In genomic region chr17:36931697-36932382, GRCh38 we compare ENCODE assay signal across 10 cellular contexts. TPM values are rescaled to one million over a fixed set of nuclear protein-coding genes. Genes with fewer than 3 reads are reported as not detected.
DNase-seq lines count a peak whose midpoint lies in the region; ATAC-seq, FAIRE-seq and TF ChIP-seq lines count a peak whose summit lies in the region.
"Had no signal": no experiment of that assay in that cellular context is flagged by ENCODE, and none has a peak within 500 bp of the region (broad histone marks: within the 10 kb centered on the region; RNA-seq: fewer than 3 reads in every experiment).

No MANE protein-coding gene starts in this region.

- no peaks in the 10 kb centered on the region for H3K36me3 Mint-ChIP-seq in CD8-positive, alpha-beta memory T cell
- H3K36me3 Mint-ChIP-seq in IgD-negative memory B cell = peaks cover 2% of the 10 kb centered on the region
- H3K36me3 Mint-ChIP-seq in nephron (ENCODE audit: low read depth) = no peaks in the 10 kb centered on the region

- H3K4me3 Mint-ChIP-seq in CD8-positive, alpha-beta memory T cell = peak overlapping the region; percentile 19 to 78 (median 68)
- H3K4me3 Mint-ChIP-seq in IgD-negative memory B cell (peak overlapping the region; percentile 54 to 91 (median 72)), nephron (peak overlapping the region; percentile 60 to 76 (median 65))

- peaks cover 83% of the 10 kb centered on the region for H3K27me3 ChIP-seq in CD8-positive, alpha-beta memory T cell (ENCODE audit: insufficient read depth, low read length, poor library complexity, severe bottlenecking)

- CTCF ChIA-PET in CD8-positive, alpha-beta memory T cell (lab: Charles Lee) = no interaction called here

- FAIRE-seq in GM12891 (lab: Jason Lieb, UNC) = no peak
- FAIRE-seq: endometrium had no signal

- peaks cover 77 to 91% of the 10 kb centered on the region in 2 donors for H3K27me3 Mint-ChIP-seq in CD8-positive, alpha-beta memory T cell
- peaks cover 69% of the 10 kb centered on the region for H3K27me3 Mint-ChIP-seq in IgD-negative memory B cell
- peaks cover 100% of the 10 kb centered on the region for H3K27me3 Mint-ChIP-seq in nephron (ENCODE audit: low read depth)

- H3K4me1 Mint-ChIP-seq in CD8-positive, alpha-beta memory T cell = peaks cover 49 to 67% (median 56%) of the 10 kb centered on the region in 3 donors
- H3K4me1 Mint-ChIP-seq in IgD-negative memory B cell = peaks cover 9 to 31% (median 30%) of the 10 kb centered on the region in 3 donors
- peaks cover 67% of the 10 kb centered on the region for H3K4me1 Mint-ChIP-seq in nephron

- DNase-seq in CD8-positive, alpha-beta memory T cell = no peak
- DNase-seq in cerebellum (ENCODE audit: low spot score) = peak; percentile 63
- DNase-seq in GM12891 (ENCODE audit: insufficient read length, low spot score) = no peak
- no peak for DNase-seq in NCI-H2081 treated with DMSO at 0.1 percent for 48 hours (lab: John Stamatoyannopoulos, UW)
- no peak for DNase-seq in HuH-7 (ENCODE audit: low spot score)

- no peak for ATAC-seq in HG02763 (IDR thresholded peaks at IDR 0.05; ENCODE audit: unreplicated experiment)

- H3K4me3 ChIP-seq in CD8-positive, alpha-beta memory T cell (ENCODE audit: low read length) = no peak overlapping the region

- H3K27ac ChIP-seq in CD8-positive, alpha-beta memory T cell (ENCODE audit: low read depth, low read length) = no peak overlapping the region
- H3K27ac ChIP-seq: HL-60 had no signal

- H3K36me3 ChIP-seq in CD8-positive, alpha-beta memory T cell (ENCODE audit: insufficient read depth, low read length) = no peaks in the 10 kb centered on the region

- peaks cover 0 to 2% (median 0%) of the 10 kb centered on the region in 5 donors for H3K9me3 Mint-ChIP-seq in CD8-positive, alpha-beta memory T cell
- H3K9me3 Mint-ChIP-seq in IgD-negative memory B cell (peaks cover 0 to 2% (median 0%) of the 10 kb centered on the region in 3 donors), nephron (peaks cover 3% of the 10 kb centered on the region)

- no peak for TF ChIP-seq CTCF in nephron (IDR thresholded peaks at IDR 0.05; ENCODE audit: unreplicated experiment in 3 of 3)

- H3K9me3 ChIP-seq in CD8-positive, alpha-beta memory T cell (ENCODE audit: low read length) = no peaks in the 10 kb centered on the region

- H3K4me1 ChIP-seq in CD8-positive, alpha-beta memory T cell (ENCODE audit: insufficient read depth, low read length) = peaks cover 48% of the 10 kb centered on the region

- H3K27ac Mint-ChIP-seq in CD8-positive, alpha-beta memory T cell = peak overlapping the region in 3 of 8 donors; percentile 11 to 66 (median 47)
- H3K27ac Mint-ChIP-seq in IgD-negative memory B cell = peak overlapping the region; percentile 46 to 93 (median 88)
- peak overlapping the region; percentile 82 to 85 (median 84) for H3K27ac Mint-ChIP-seq in nephron

- POLR2A ChIA-PET in CD8-positive, alpha-beta memory T cell (lab: Charles Lee) = no interaction called here

- no peak for TF ChIP-seq POLR2A in GM12891 (IDR thresholded peaks at IDR 0.05; ENCODE audit: low read depth, low read length)

TF ChIP-seq in GM12891, 5 proteins besides CTCF, POLR2A, EP300 and RAD21:
- TF ChIP-seq TAF1 (IDR thresholded peaks at IDR 0.05; ENCODE audit: low read depth, low read length) (no peak), POU2F2 (IDR thresholded peaks at IDR 0.05; ENCODE audit: low read depth, low read length) (no peak), PAX5 (IDR thresholded peaks at IDR 0.05; ENCODE audit: insufficient read depth, low read length, severe bottlenecking) (no peak), SPI1 (IDR thresholded peaks at IDR 0.05; ENCODE audit: low read depth, low read length) (no peak), POLR2AphosphoS5 (IDR thresholded peaks at IDR 0.05; ENCODE audit: low read depth, low read length) (no peak)

RNA-seq across cellular contexts. Expression of gene LHX1, which starts 5.4 kb away (rescaled TPM):
- under 1 TPM; 0.46 to 0.51 TPM for total RNA-seq in CD8-positive, alpha-beta memory T cell
- polyA plus RNA-seq in CD8-positive, alpha-beta memory T cell = not detected
- polyA plus RNA-seq in IgD-negative memory B cell = not detected
- 38.7 TPM for total RNA-seq in cerebellum
- 0.10 TPM for polyA plus RNA-seq in GM12891 (2012; ENCODE audit: low read depth, missing spikeins)

RNA-seq across cellular contexts. Expression of gene AATF, which starts 16.9 kb away (rescaled TPM):
- total RNA-seq in CD8-positive, alpha-beta memory T cell = 100 to 1,000 TPM; 122 to 130 TPM
- 92.7 TPM for polyA plus RNA-seq in CD8-positive, alpha-beta memory T cell
- polyA plus RNA-seq in IgD-negative memory B cell = 98.0 TPM
- 18.6 TPM for total RNA-seq in cerebellum
- polyA plus RNA-seq in GM12891 (2012; ENCODE audit: low read depth, missing spikeins) = 81.9 TPM

Comparison
In these comparisons a context has a peak if more than half of its experiments do, and no peak if none do; other contexts are left out.
1. RNA of gene LHX1, which starts 5.4 kb away (total RNA-seq): 38.7 TPM in cerebellum (single experiment); 0.46 to 0.51 TPM in CD8-positive, alpha-beta memory T cell; every median in the first group is over 10 times any median in the second.
2. Peak in every context shown above with its lines, with median percentiles within 50 percentile points of each other: H3K4me3 Mint-ChIP-seq.